In genomic region chr9:72454871-72455471, GRCh38 we compare ENCODE assay signal across 17 cellular contexts.
DNase-seq lines count a peak whose midpoint lies in the region; ATAC-seq and TF ChIP-seq lines count a peak whose summit lies in the region.
"Had no signal": no experiment of that assay in that cellular context is flagged by ENCODE, and none has a peak within 500 bp of the region (broad histone marks: within the 10 kb centered on the region; RNA-seq: fewer than 3 reads in every experiment).

No MANE protein-coding gene starts in this region.

- H3K4me1 Mint-ChIP-seq in glutamatergic neuron (ENCODE audit: low read depth, unreplicated experiment): no peaks in the 10 kb centered on the region
- H3K4me1 Mint-ChIP-seq: B cell; stimulated activated naive B cell treated with anti-CD40 and anti-IgM and Interleukin-4, amounts not matched to agents 10 μg/mL and 1 μg/mL and 100 μg/mL, for 72 hours had no signal

- H3K27me3 ChIP-seq in NT2/D1 (ENCODE audit: insufficient read depth, insufficient read length): no peaks in the 10 kb centered on the region
- no peaks in the 10 kb centered on the region for H3K27me3 ChIP-seq in osteoblast (ENCODE audit: insufficient read depth, low read length)

- peak overlapping the region; percentile 45 for H3K27ac Mint-ChIP-seq in glutamatergic neuron (ENCODE audit: unreplicated experiment)
- H3K27ac Mint-ChIP-seq: B cell; stimulated activated naive B cell treated with anti-CD40 and anti-IgM and Interleukin-4, amounts not matched to agents 10 μg/mL and 1 μg/mL and 100 μg/mL, for 72 hours; T-helper 17 cell had no signal

- no peaks in the 10 kb centered on the region for H3K36me3 Mint-ChIP-seq in glutamatergic neuron (ENCODE audit: unreplicated experiment)
- H3K36me3 Mint-ChIP-seq: stimulated activated naive B cell treated with anti-CD40 and anti-IgM and Interleukin-4, amounts not matched to agents 10 μg/mL and 1 μg/mL and 100 μg/mL, for 72 hours had no signal

- no peak for ATAC-seq in left colon
- ATAC-seq: PC-3; stimulated activated naive B cell treated with anti-CD40 and anti-IgM and Interleukin-4, amounts not matched to agents 10 μg/mL and 1 μg/mL and 100 μg/mL, for 72 hours; T-helper 17 cell had no signal

- no peaks in the 10 kb centered on the region for H3K27me3 Mint-ChIP-seq in glutamatergic neuron (ENCODE audit: unreplicated experiment)
- H3K27me3 Mint-ChIP-seq: T-helper 17 cell had no signal

- H3K4me3 ChIP-seq in NT2/D1 (ENCODE audit: insufficient read length, low read depth) (no peak overlapping the region), osteoblast (ENCODE audit: insufficient read depth, low read length) (no peak overlapping the region)

- H3K9me3 ChIP-seq in ES-I3 (ENCODE audit: control insufficient read depth, insufficient read depth, low read length): no peaks in the 10 kb centered on the region
- H3K9me3 ChIP-seq in NT2/D1 (ENCODE audit: insufficient read depth, low read length): no peaks in the 10 kb centered on the region
- no peaks in the 10 kb centered on the region for H3K9me3 ChIP-seq in osteoblast (ENCODE audit: low read depth, low read length)

- no peak overlapping the region for H3K27ac ChIP-seq in osteoblast (ENCODE audit: low read depth, low read length)

- DNase-seq in NT2/D1 (ENCODE audit: low read depth, low spot score) (peak; percentile 75), glutamatergic neuron (no peak), osteoblast (ENCODE audit: insufficient read length, low spot score, missing footprints) (no peak), left colon (no peak), KG1 (lab: John Stamatoyannopoulos, UW) (no peak), DMS79 treated with DMSO at 0.1 percent for 48 hours (lab: John Stamatoyannopoulos, UW) (no peak), GM20000 (ENCODE audit: low spot score) (no peak)
- DNase-seq: activated CD4-positive, alpha-beta T cell treated with anti-CD3 and anti-CD28 coated beads, Interleukin-2, amount 50 U/mL, for 48 hours; activated gamma-delta T cell treated with Interleukin-2 at 50 U/mL for 16 hours; H7; NCI-H446 treated with DMSO at 0.1 percent for 48 hours; PC-3; stimulated activated CD4-positive, alpha-beta T cell treated with anti-CD3 and anti-CD28 coated beads, Interleukin-4, amount 100 ng/mL, for 24 hours; stimulated activated naive B cell treated with anti-CD40 and anti-IgM and Interleukin-4, amounts not matched to agents 10 μg/mL and 1 μg/mL and 100 μg/mL, for 72 hours; T-helper 17 cell had no signal

- H3K4me1 ChIP-seq in ES-I3 (ENCODE audit: insufficient read depth, low read length): peaks cover 30% of the 10 kb centered on the region
- no peaks in the 10 kb centered on the region for H3K4me1 ChIP-seq in NT2/D1 (ENCODE audit: insufficient read depth, insufficient read length)
- H3K4me1 ChIP-seq in osteoblast (ENCODE audit: insufficient read depth, low read length): no peaks in the 10 kb centered on the region

- no peaks in the 10 kb centered on the region for H4K20me1 ChIP-seq in osteoblast (ENCODE audit: insufficient read depth, low read length)

- no peak for TF ChIP-seq CTCF in glutamatergic neuron (IDR thresholded peaks at IDR 0.05; ENCODE audit: partially characterized antibody, unreplicated experiment)
- no peak for TF ChIP-seq CTCF in osteoblast (IDR thresholded peaks at IDR 0.05; ENCODE audit: extremely low read depth, low read depth, low read length)
- no peak for TF ChIP-seq CTCF in GM20000 (IDR thresholded peaks at IDR 0.05; ENCODE audit: extremely low read depth, missing control alignments)

- peak overlapping the region; percentile 21 for H3K9ac ChIP-seq in ES-I3 (ENCODE audit: low read depth, low read length)
- no peak overlapping the region for H3K9ac ChIP-seq in NT2/D1 (ENCODE audit: insufficient read length, low read depth)

- H3K9me3 Mint-ChIP-seq in glutamatergic neuron (ENCODE audit: unreplicated experiment): peaks cover 2% of the 10 kb centered on the region
- H3K9me3 Mint-ChIP-seq: stimulated activated naive B cell treated with anti-CD40 and anti-IgM and Interleukin-4, amounts not matched to agents 10 μg/mL and 1 μg/mL and 100 μg/mL, for 72 hours had no signal

- H3K79me2 ChIP-seq in osteoblast (ENCODE audit: insufficient read depth, low read length): no peaks in the 10 kb centered on the region

- intact Hi-C loops in left colon (cut with DNase I, micrococcal nuclease): no loop called here

- H2AFZ ChIP-seq in osteoblast (ENCODE audit: low read length): peak overlapping the region; percentile 5

- no peaks in the 10 kb centered on the region for H3K36me3 ChIP-seq in ES-I3 (ENCODE audit: insufficient read depth, low read length)
- no peaks in the 10 kb centered on the region for H3K36me3 ChIP-seq in NT2/D1 (ENCODE audit: insufficient read depth, insufficient read length, low read length)
- no peaks in the 10 kb centered on the region for H3K36me3 ChIP-seq in osteoblast (ENCODE audit: insufficient read depth, low read length)

- no peak overlapping the region for H3K4me3 Mint-ChIP-seq in glutamatergic neuron (ENCODE audit: unreplicated experiment)
- H3K4me3 Mint-ChIP-seq: B cell; stimulated activated naive B cell treated with anti-CD40 and anti-IgM and Interleukin-4, amounts not matched to agents 10 μg/mL and 1 μg/mL and 100 μg/mL, for 72 hours; T-helper 17 cell had no signal

- no peak overlapping the region for H3K4me2 ChIP-seq in osteoblast (ENCODE audit: insufficient read depth, low read length)
